In genomic region chr5:58886315-58887207, GRCh38 we compare ENCODE assay signal across 8 cellular contexts.
DNase-seq lines count a peak whose midpoint lies in the region; ATAC-seq and TF ChIP-seq lines count a peak whose summit lies in the region.

No MANE protein-coding gene starts in this region.

- TF ChIP-seq CTCF in BJ (IDR thresholded peaks at IDR 0.05; ENCODE audit: insufficient read depth, low read depth, low read length): peak; percentile 95

- no peak overlapping the region for H2BK120ac ChIP-seq in mesendoderm (ENCODE audit: low read depth, low read length)

- peak overlapping the region; percentile 25 for H3K9ac ChIP-seq in mesendoderm (ENCODE audit: low read length)

- ATAC-seq in GM19025 (IDR thresholded peaks at IDR 0.05; ENCODE audit: low read depth, unreplicated experiment) (peak; percentile 55), HG03139 (IDR thresholded peaks at IDR 0.05; ENCODE audit: unreplicated experiment) (peak; percentile 62)

- H3K4me2 ChIP-seq in mesendoderm (ENCODE audit: low read length): no peak overlapping the region

- H2AK5ac ChIP-seq in mesendoderm (ENCODE audit: low read length): no peak overlapping the region

- no peak overlapping the region for H3K18ac ChIP-seq in mesendoderm (ENCODE audit: low read length)

- H3K27me3 ChIP-seq in BJ (ENCODE audit: control insufficient read depth, insufficient read depth, low read length): no peaks in the 10 kb centered on the region
- H3K27me3 ChIP-seq in mesendoderm (ENCODE audit: insufficient read depth, low read length, poor library complexity): no peaks in the 10 kb centered on the region

- H3K79me2 ChIP-seq in mesendoderm (ENCODE audit: control insufficient read depth, insufficient read depth, low read length): no peaks in the 10 kb centered on the region

- no peak overlapping the region for H3K27ac ChIP-seq in mesendoderm (ENCODE audit: low read depth, low read length)

- H2BK15ac ChIP-seq in mesendoderm (replicated peaks; ENCODE audit: low read depth): no peak overlapping the region

- CTCF ChIA-PET in BJ (lab: Yijun Ruan, JAX): interaction anchor here (0.5 to 3.1 kb wide), 38 partner anchors 9 to 772 kb away, joined by 3 to 25 read pairs (median 4); no protein-coding TSS in a partner anchor

- H4K8ac ChIP-seq in mesendoderm (ENCODE audit: low read depth, low read length): no peak overlapping the region

- H3K4me3 ChIP-seq in BJ (ENCODE audit: low read depth, low read length) (no peak overlapping the region), mesendoderm (ENCODE audit: low read length) (no peak overlapping the region)

- no peak overlapping the region for H3K23ac ChIP-seq in mesendoderm (ENCODE audit: low read length)

- DNase-seq in BJ (ENCODE audit: low read depth) (peak; percentile 2), NCI-H524 treated with DMSO at 0.1 percent for 48 hours (lab: John Stamatoyannopoulos, UW) (peak; percentile 59), mesendoderm (peak; percentile 82)
- DNase-seq in activated CD4-positive, alpha-beta T cell treated with anti-CD3 and anti-CD28 coated beads, Interleukin-2, amount 50 U/mL, for 48 hours: peak; percentile 69 to 78
- peak; percentile 48 for DNase-seq in effector CD4-positive, alpha-beta T cell
- peak; percentile 42 to 46 for DNase-seq in stimulated activated CD8-positive, alpha-beta memory T cell treated with anti-CD3 and anti-CD28 coated beads, Interleukin-15, amount 100 ng/mL, for 48 hours (ENCODE audit: low read depth in 2 of 2)

- H2BK5ac ChIP-seq in mesendoderm (ENCODE audit: low read length): no peak overlapping the region

- H4K5ac ChIP-seq in mesendoderm (ENCODE audit: low read length): no peak overlapping the region

- no peak overlapping the region for H3K4ac ChIP-seq in mesendoderm (ENCODE audit: low read depth, low read length)

- no peaks in the 10 kb centered on the region for H3K4me1 ChIP-seq in mesendoderm (ENCODE audit: control insufficient read depth, low read depth, low read length)

- POLR2A ChIA-PET in BJ (lab: Charles Lee): no interaction called here

- WGBS in mesendoderm (ENCODE audit: extremely low coverage, insufficient coverage, low lambda C conversion rate): no CpG with 5 or more reads among the region's 14 CpGs

- H3K79me1 ChIP-seq in mesendoderm (ENCODE audit: low read length): no peaks in the 10 kb centered on the region

- no peaks in the 10 kb centered on the region for H3K36me3 ChIP-seq in BJ (ENCODE audit: control insufficient read depth, insufficient read depth, low read length)
- no peaks in the 10 kb centered on the region for H3K36me3 ChIP-seq in mesendoderm (ENCODE audit: control insufficient read depth, insufficient read depth, low read length)

- H3K56ac ChIP-seq in mesendoderm (ENCODE audit: low read length): peak overlapping the region; percentile 22

Comparison
In these comparisons a context has a peak if more than half of its experiments do, and no peak if none do; other contexts are left out.
1. DNase-seq: peak in every context shown above with its lines; median percentile 82 in mesendoderm; 74 in activated CD4-positive, alpha-beta T cell treated with anti-CD3 and anti-CD28 coated beads, Interleukin-2, amount 50 U/mL, for 48 hours; 59 in NCI-H524 treated with DMSO at 0.1 percent for 48 hours; 48 in effector CD4-positive, alpha-beta T cell; 44 in stimulated activated CD8-positive, alpha-beta memory T cell treated with anti-CD3 and anti-CD28 coated beads, Interleukin-15, amount 100 ng/mL, for 48 hours; 2 in BJ.